ENCODE assay signal across 18 cellular contexts in genomic region chr16:2528161-2529060, GRCh38. TPM values are rescaled to one million over a fixed set of nuclear protein-coding genes. Genes with fewer than 3 reads are reported as not detected.
"Had no signal": no experiment of that assay in that cellular context is flagged by ENCODE, and none has a peak within 500 bp of the region (broad histone marks: within the 10 kb centered on the region; RNA-seq: fewer than 3 reads in every experiment).

No MANE protein-coding gene starts in this region.

- H3K4me3 Mint-ChIP-seq: activated naive CD4-positive, alpha-beta T cell treated with anti-CD3 and anti-CD28 coated beads, Interleukin-2, amount 50 U/mL, for 24 hours had no signal

- DNase-seq: activated CD4-positive, alpha-beta T cell treated with anti-CD3 and anti-CD28 coated beads, Interleukin-2, amount 50 U/mL, for 4 hours; activated effector memory CD4-positive, alpha-beta T cell treated with anti-CD3 and anti-CD28 coated beads, Interleukin-2, amount 50 U/mL, for 16 hours; activated T-cell treated with anti-CD3 and anti-CD28 coated beads, Interleukin-2, amount 50 U/mL, for 1 hour; stimulated activated CD4-positive, alpha-beta T cell treated with anti-CD3 and anti-CD28 coated beads, Interleukin-4, amount 100 ng/mL, for 4 hours; stimulated activated CD8-positive, alpha-beta memory T cell treated with anti-CD3 and anti-CD28 coated beads, Interleukin-4, amount 100 ng/mL, for 48 hours; stimulated activated naive CD4-positive, alpha-beta T cell treated with Interleukin-2 at 50 U/mL for 16 hours; T-helper 9 cell had no signal

- H3K27me3 ChIP-seq: adrenal gland, gastroesophageal sphincter, heart right ventricle, tibial nerve, vagina had no signal

- H3K27ac ChIP-seq: adrenal gland, gastroesophageal sphincter, heart right ventricle, neural progenitor cell, parathyroid adenoma, tibial nerve, vagina had no signal

- H3K27ac Mint-ChIP-seq: activated naive CD4-positive, alpha-beta T cell treated with anti-CD3 and anti-CD28 coated beads, Interleukin-2, amount 50 U/mL, for 24 hours; neural progenitor cell had no signal

- H3K27me3 Mint-ChIP-seq: activated naive CD4-positive, alpha-beta T cell treated with anti-CD3 and anti-CD28 coated beads, Interleukin-2, amount 50 U/mL, for 24 hours had no signal

- H3K4me1 ChIP-seq: neural progenitor cell had no signal

- ATAC-seq: activated CD4-positive, CD25-positive, alpha-beta regulatory T cell treated with anti-CD3 and anti-CD28 coated beads, Interleukin-2, amount 50 U/mL, for 24 hours; gastroesophageal sphincter; heart right ventricle had no signal

- H3K4me3 ChIP-seq: adrenal gland, gastroesophageal sphincter, heart right ventricle, neural progenitor cell, tibial nerve, vagina had no signal

- H3K9me3 ChIP-seq: adrenal gland, gastroesophageal sphincter, heart right ventricle, tibial nerve, vagina had no signal

- H2AFZ ChIP-seq: neural progenitor cell, parathyroid adenoma had no signal

- H3K9me3 Mint-ChIP-seq: activated naive CD4-positive, alpha-beta T cell treated with anti-CD3 and anti-CD28 coated beads, Interleukin-2, amount 50 U/mL, for 24 hours; neural progenitor cell had no signal

- H3K4me2 ChIP-seq: neural progenitor cell had no signal

- H3K36me3 ChIP-seq: neural progenitor cell had no signal

- H3K36me3 Mint-ChIP-seq: neural progenitor cell had no signal

RNA-seq across cellular contexts. Expression of gene CEMP1, which starts 2.8 kb away (rescaled TPM):
- total RNA-seq: adrenal gland, heart right ventricle, mesenteric fat pad, skeletal muscle tissue, tibial nerve, vagina had no signal
